ENCODE assay signal across 11 cellular contexts in genomic region chr3:124833710-124834332, GRCh38. TPM values are rescaled to one million over a fixed set of nuclear protein-coding genes. Genes with fewer than 3 reads are reported as not detected.
A peak's percentile ranks its signal among the peaks of the same experiment; 100 is the strongest.
DNase-seq lines count a peak whose midpoint lies in the region; ATAC-seq and TF ChIP-seq lines count a peak whose summit lies in the region.
"Had no signal": no experiment of that assay in that cellular context is flagged by ENCODE, and none has a peak within 500 bp of the region (broad histone marks: within the 10 kb centered on the region; RNA-seq: fewer than 3 reads in every experiment).

No MANE protein-coding gene starts in this region.

- H3K27me3 ChIP-seq in colonic mucosa: no peaks in the 10 kb centered on the region
- no peaks in the 10 kb centered on the region for H3K27me3 ChIP-seq in muscle layer of duodenum (ENCODE audit: low read depth, low read length)
- H3K27me3 ChIP-seq in ovary: no peaks in the 10 kb centered on the region

- H3K9me3 ChIP-seq in colonic mucosa: no peaks in the 10 kb centered on the region
- no peaks in the 10 kb centered on the region for H3K9me3 ChIP-seq in muscle layer of duodenum (ENCODE audit: control insufficient read depth in 1 of 2, low read length in 2 of 2)
- H3K9me3 ChIP-seq in ovary: no peaks in the 10 kb centered on the region
- H3K9me3 ChIP-seq: neutrophil had no signal

- peaks cover 28% of the 10 kb centered on the region for H3K27me3 Mint-ChIP-seq in stimulated activated naive CD8-positive, alpha-beta T cell treated with anti-CD3 and anti-CD28 coated beads, Interleukin-15, amount 100 ng/mL, for 72 hours
- peaks cover 39% of the 10 kb centered on the region for H3K27me3 Mint-ChIP-seq in activated CD8-positive, alpha-beta T cell treated with anti-CD3 and anti-CD28 coated beads, Interleukin-2, amount 10 ng/mL, durations not matched to agents 7 days and 5 days (ENCODE audit: low read depth)

- CTCF ChIA-PET in activated CD8-positive, alpha-beta T cell treated with anti-CD3 and anti-CD28 coated beads, Interleukin-2, amount 10 ng/mL, durations not matched to agents 7 days and 5 days (lab: Charles Lee): no interaction called here

- H3K9ac ChIP-seq in colonic mucosa (ENCODE audit: low read depth in 2 of 2, low read length in 2 of 2): no peak overlapping the region

- H3K36me3 ChIP-seq in colonic mucosa (no peaks in the 10 kb centered on the region), muscle layer of duodenum (ENCODE audit: control insufficient read depth in 1 of 2, insufficient read depth in 2 of 2, low read length in 2 of 2) (no peaks in the 10 kb centered on the region), ovary (no peaks in the 10 kb centered on the region)
- H3K36me3 ChIP-seq: neutrophil had no signal

- POLR2A ChIA-PET in activated CD8-positive, alpha-beta T cell treated with anti-CD3 and anti-CD28 coated beads, Interleukin-2, amount 10 ng/mL, durations not matched to agents 7 days and 5 days (lab: Charles Lee): no interaction called here

- H3K36me3 Mint-ChIP-seq in activated CD8-positive, alpha-beta T cell treated with anti-CD3 and anti-CD28 coated beads, Interleukin-2, amount 10 ng/mL, durations not matched to agents 7 days and 5 days (ENCODE audit: low read depth): no peaks in the 10 kb centered on the region

- no peaks in the 10 kb centered on the region for H3K9me3 Mint-ChIP-seq in stimulated activated naive CD8-positive, alpha-beta T cell treated with anti-CD3 and anti-CD28 coated beads, Interleukin-15, amount 100 ng/mL, for 72 hours
- no peaks in the 10 kb centered on the region for H3K9me3 Mint-ChIP-seq in activated CD8-positive, alpha-beta T cell treated with anti-CD3 and anti-CD28 coated beads, Interleukin-2, amount 10 ng/mL, durations not matched to agents 7 days and 5 days (ENCODE audit: insufficient read depth)

- intact Hi-C loops in colonic mucosa (cut with DNase I) (no loop called here), ovary (cut with DNase I) (no loop called here)

- no peak for ATAC-seq in stimulated activated naive CD8-positive, alpha-beta T cell treated with anti-CD3 and anti-CD28 coated beads, Interleukin-15, amount 100 ng/mL, for 72 hours
- ATAC-seq in stimulated activated naive CD8-positive, alpha-beta T cell treated with anti-CD3 and anti-CD28 coated beads, Interleukin-15, Interleukin-2, amounts not matched to agents 100 U/mL and 50 U/mL, for 24 hours: no peak
- ATAC-seq in activated CD8-positive, alpha-beta T cell treated with anti-CD3 and anti-CD28 coated beads, Interleukin-2, amount 10 ng/mL, durations not matched to agents 7 days and 5 days: no peak

- no peak for DNase-seq in stimulated activated naive CD8-positive, alpha-beta T cell treated with anti-CD3 and anti-CD28 coated beads, Interleukin-15, amount 100 ng/mL, for 72 hours
- DNase-seq in stimulated activated naive CD8-positive, alpha-beta T cell treated with anti-CD3 and anti-CD28 coated beads, Interleukin-15, Interleukin-2, amounts not matched to agents 100 U/mL and 50 U/mL, for 24 hours: no peak
- DNase-seq in colonic mucosa: no peak
- no peak for DNase-seq in activated CD8-positive, alpha-beta memory T cell treated with anti-CD3 and anti-CD28 coated beads, Interleukin-2, amount 50 U/mL, for 48 hours
- DNase-seq in ovary: no peak
- DNase-seq in SKM-1 (lab: John Stamatoyannopoulos, UW; ENCODE audit: unreplicated experiment): no peak
- DNase-seq in activated CD8-positive, alpha-beta T cell treated with anti-CD3 and anti-CD28 coated beads, Interleukin-2, amount 10 ng/mL, durations not matched to agents 7 days and 5 days: no peak
- DNase-seq: NCI-H1436, RPMI8226 had no signal

- TF ChIP-seq EP300 in ovary (IDR thresholded peaks at IDR 0.05): no peak

- TF ChIP-seq POLR2A in ovary (IDR thresholded peaks at IDR 0.05): no peak

- H3K4me3 ChIP-seq in colonic mucosa (no peak overlapping the region), muscle layer of duodenum (ENCODE audit: low read depth in 1 of 2, low read length in 2 of 2) (no peak overlapping the region), ovary (no peak overlapping the region)

- H3K4me1 Mint-ChIP-seq in stimulated activated naive CD8-positive, alpha-beta T cell treated with anti-CD3 and anti-CD28 coated beads, Interleukin-15, amount 100 ng/mL, for 72 hours: peaks cover 20% of the 10 kb centered on the region
- peaks cover 14% of the 10 kb centered on the region for H3K4me1 Mint-ChIP-seq in activated CD8-positive, alpha-beta T cell treated with anti-CD3 and anti-CD28 coated beads, Interleukin-2, amount 10 ng/mL, durations not matched to agents 7 days and 5 days (ENCODE audit: low read depth)

- peak overlapping the region; percentile 16 for H3K27ac ChIP-seq in colonic mucosa
- H3K27ac ChIP-seq in muscle layer of duodenum (ENCODE audit: low read length): peak overlapping the region; percentile 47
- no peak overlapping the region for H3K27ac ChIP-seq in ovary
- H3K27ac ChIP-seq: neutrophil had no signal

- H3K27ac Mint-ChIP-seq in stimulated activated naive CD8-positive, alpha-beta T cell treated with anti-CD3 and anti-CD28 coated beads, Interleukin-15, amount 100 ng/mL, for 72 hours: peak overlapping the region; percentile 54 to 91
- H3K27ac Mint-ChIP-seq in activated CD8-positive, alpha-beta T cell treated with anti-CD3 and anti-CD28 coated beads, Interleukin-2, amount 10 ng/mL, durations not matched to agents 7 days and 5 days: no peak overlapping the region

- H3K4me1 ChIP-seq in colonic mucosa (peaks cover 28% of the 10 kb centered on the region), muscle layer of duodenum (ENCODE audit: control insufficient read depth in 1 of 2, insufficient read depth in 2 of 2, low read length in 2 of 2) (peaks cover 29 to 33% of the 10 kb centered on the region in 2 donors), ovary (ENCODE audit: insufficient read depth) (peaks cover 22% of the 10 kb centered on the region)

- H3K4me3 Mint-ChIP-seq in stimulated activated naive CD8-positive, alpha-beta T cell treated with anti-CD3 and anti-CD28 coated beads, Interleukin-15, amount 100 ng/mL, for 72 hours: peak overlapping the region in 1 of 2 donors; percentile 38
- H3K4me3 Mint-ChIP-seq in activated CD8-positive, alpha-beta T cell treated with anti-CD3 and anti-CD28 coated beads, Interleukin-2, amount 10 ng/mL, durations not matched to agents 7 days and 5 days: no peak overlapping the region

- no peak for TF ChIP-seq CTCF in colonic mucosa (IDR thresholded peaks at IDR 0.05)
- no peak for TF ChIP-seq CTCF in ovary (IDR thresholded peaks at IDR 0.05)

- WGBS in ovary, 3 donors: 75 to 79% (median 77%) methylated on average over 4 of the region's 4 CpGs

RNA-seq across cellular contexts. Expression of gene ITGB5, which starts 53.3 kb away (rescaled TPM):
- total RNA-seq in colonic mucosa (10 to 100 TPM; 74.4 to 74.8 TPM), ovary (100 to 1,000 TPM in 1 of 7 donors, 10 to 100 TPM in 6; 31.0 to 109 (median 38.0) TPM)
- polyA plus RNA-seq in ovary: 10 to 100 TPM; 32.6 to 82.8 TPM
- not detected for total RNA-seq in activated CD8-positive, alpha-beta T cell treated with anti-CD3 and anti-CD28 coated beads, Interleukin-2, amount 10 ng/mL, durations not matched to agents 7 days and 5 days

Comparison
In these comparisons a context has a peak if more than half of its experiments do, and no peak if none do; other contexts are left out.
1. H3K27ac ChIP-seq: peak in colonic mucosa (single experiment) and muscle layer of duodenum (single experiment); none in ovary (0 of 2).
2. RNA of gene ITGB5, which starts 53.3 kb away (total RNA-seq): 74.4 to 74.8 TPM in colonic mucosa and 31.0 to 109 TPM in ovary; not detected in activated CD8-positive, alpha-beta T cell treated with anti-CD3 and anti-CD28 coated beads, Interleukin-2, amount 10 ng/mL, durations not matched to agents 7 days and 5 days; every median in the first group is over 10 times any median in the second.